Comparison of ENCODE assay signal across 9 cellular contexts in genomic region chr6:30075094-30075986, GRCh38. TPM values are rescaled to one million over a fixed set of nuclear protein-coding genes. Genes with fewer than 3 reads are reported as not detected.
A peak's percentile ranks its signal among the peaks of the same experiment; 100 is the strongest.
DNase-seq lines count a peak whose midpoint lies in the region; ATAC-seq lines count a peak whose summit lies in the region.
"Had no signal": no experiment of that assay in that cellular context is flagged by ENCODE, and none has a peak within 500 bp of the region (broad histone marks: within the 10 kb centered on the region; RNA-seq: fewer than 3 reads in every experiment).

Gene RNF39 (minus strand): TSS chr6:30075769. CDS start chr6:30075585, 184 bp downstream.

- no peaks in the 10 kb centered on the region for H3K9me3 Mint-ChIP-seq in activated CD8-positive, alpha-beta T cell treated with anti-CD3 and anti-CD28 coated beads, Interleukin-2, amount 10 ng/mL, durations not matched to agents 7 days and 5 days (ENCODE audit: insufficient read depth)

- peak within 1 kb of the TSS in 1 of 3 donors; percentile 16 for H3K9ac ChIP-seq in skeletal muscle tissue (ENCODE audit: low read depth in 1 of 3, low read length in 3 of 3)

- H3K36me3 Mint-ChIP-seq in activated CD8-positive, alpha-beta T cell treated with anti-CD3 and anti-CD28 coated beads, Interleukin-2, amount 10 ng/mL, durations not matched to agents 7 days and 5 days (ENCODE audit: low read depth): peaks cover 13% of the 10 kb centered on the region

- POLR2A ChIA-PET in activated CD8-positive, alpha-beta T cell treated with anti-CD3 and anti-CD28 coated beads, Interleukin-2, amount 10 ng/mL, durations not matched to agents 7 days and 5 days (lab: Charles Lee): interaction anchor here (2.2 kb wide), 2 partner anchors 9 to 15 kb away, joined by 6 to 10 read pairs; partner anchors contain the start of genes POLR1H and PPP1R11

- H3K27ac Mint-ChIP-seq in activated CD8-positive, alpha-beta T cell treated with anti-CD3 and anti-CD28 coated beads, Interleukin-2, amount 10 ng/mL, durations not matched to agents 7 days and 5 days: no peak within 1 kb of the TSS

- peaks cover 77% of the 10 kb centered on the region for H3K27me3 Mint-ChIP-seq in activated CD8-positive, alpha-beta T cell treated with anti-CD3 and anti-CD28 coated beads, Interleukin-2, amount 10 ng/mL, durations not matched to agents 7 days and 5 days (ENCODE audit: low read depth)

- ATAC-seq in activated CD8-positive, alpha-beta T cell treated with anti-CD3 and anti-CD28 coated beads, Interleukin-2, amount 10 ng/mL, durations not matched to agents 7 days and 5 days: no peak
- peak; percentile 20 to 58 for ATAC-seq in left cardiac atrium

- intact Hi-C loops in left cardiac atrium (cut with DNase I): no loop called here

- no peaks in the 10 kb centered on the region for H3K9me3 ChIP-seq in skeletal muscle tissue (ENCODE audit: control insufficient read depth in 3 of 3, low read length in 3 of 3)

- peak within 1 kb of the TSS; percentile 43 for H3K4me3 Mint-ChIP-seq in activated CD8-positive, alpha-beta T cell treated with anti-CD3 and anti-CD28 coated beads, Interleukin-2, amount 10 ng/mL, durations not matched to agents 7 days and 5 days

- peaks cover 65 to 78% (median 75%) of the 10 kb centered on the region in 3 donors for H3K27me3 ChIP-seq in skeletal muscle tissue (ENCODE audit: control insufficient read depth in 3 of 3, insufficient read depth in 3 of 3, low read length in 3 of 3)

- peaks cover 0 to 2% (median 1%) of the 10 kb centered on the region in 3 donors for H3K36me3 ChIP-seq in skeletal muscle tissue (ENCODE audit: control insufficient read depth in 3 of 3, insufficient read depth in 3 of 3, low read length in 3 of 3)

- H3K4me3 ChIP-seq in skeletal muscle tissue (ENCODE audit: low read length in 3 of 3): peak within 1 kb of the TSS in 2 of 3 donors; percentile 6 to 27

- H3K27ac ChIP-seq in skeletal muscle tissue (ENCODE audit: low read depth, low read length): no peak within 1 kb of the TSS

- H3K4me1 Mint-ChIP-seq in activated CD8-positive, alpha-beta T cell treated with anti-CD3 and anti-CD28 coated beads, Interleukin-2, amount 10 ng/mL, durations not matched to agents 7 days and 5 days (ENCODE audit: low read depth): peaks cover 50% of the 10 kb centered on the region

- CTCF ChIA-PET in activated CD8-positive, alpha-beta T cell treated with anti-CD3 and anti-CD28 coated beads, Interleukin-2, amount 10 ng/mL, durations not matched to agents 7 days and 5 days (lab: Charles Lee): interaction anchor here (0.9 to 2.5 kb wide), 3 partner anchors 9 to 56 kb away, joined by 4 to 12 read pairs (median 11); partner anchors contain the start of gene PPP1R11

- DNase-seq in activated CD4-positive, alpha-beta T cell treated with anti-CD3 and anti-CD28 coated beads for 48 hours: peak; percentile 37
- no peak for DNase-seq in activated CD4-positive, alpha-beta T cell treated with anti-CD3 and anti-CD28 coated beads for 1 hour
- DNase-seq in activated CD8-positive, alpha-beta T cell treated with anti-CD3 and anti-CD28 coated beads, Interleukin-2, amount 10 ng/mL, durations not matched to agents 7 days and 5 days: peak; percentile 32
- DNase-seq in left cardiac atrium (no peak), hepatic stellate cell (ENCODE audit: low spot score) (no peak), putamen (ENCODE audit: low spot score) (no peak), NCI-H1694 treated with DMSO at 0.1 percent for 48 hours (lab: John Stamatoyannopoulos, UW) (no peak)

- peaks cover 8 to 17% (median 14%) of the 10 kb centered on the region in 3 donors for H3K4me1 ChIP-seq in skeletal muscle tissue (ENCODE audit: control insufficient read depth in 3 of 3, insufficient read depth in 3 of 3, low read length in 3 of 3)

RNA-seq across cellular contexts. Expression of gene RNF39, which starts in this region (rescaled TPM):
- not detected for total RNA-seq in activated CD8-positive, alpha-beta T cell treated with anti-CD3 and anti-CD28 coated beads, Interleukin-2, amount 10 ng/mL, durations not matched to agents 7 days and 5 days
- total RNA-seq in left cardiac atrium (not detected), skeletal muscle tissue (not detected)
- total RNA-seq: subcutaneous adipose tissue had no signal

Comparison
In these comparisons a context has a peak if more than half of its experiments do, and no peak if none do; other contexts are left out.
1. Peak in DNase-seq in activated CD8-positive, alpha-beta T cell treated with anti-CD3 and anti-CD28 coated beads, Interleukin-2, amount 10 ng/mL, durations not matched to agents 7 days and 5 days; RNA of the gene not detected or under 1 TPM.
2. Peak in ATAC-seq in left cardiac atrium; RNA of the gene not detected or under 1 TPM.